8 cellular contexts compared by ENCODE assay signal in the genomic region with DNA sequence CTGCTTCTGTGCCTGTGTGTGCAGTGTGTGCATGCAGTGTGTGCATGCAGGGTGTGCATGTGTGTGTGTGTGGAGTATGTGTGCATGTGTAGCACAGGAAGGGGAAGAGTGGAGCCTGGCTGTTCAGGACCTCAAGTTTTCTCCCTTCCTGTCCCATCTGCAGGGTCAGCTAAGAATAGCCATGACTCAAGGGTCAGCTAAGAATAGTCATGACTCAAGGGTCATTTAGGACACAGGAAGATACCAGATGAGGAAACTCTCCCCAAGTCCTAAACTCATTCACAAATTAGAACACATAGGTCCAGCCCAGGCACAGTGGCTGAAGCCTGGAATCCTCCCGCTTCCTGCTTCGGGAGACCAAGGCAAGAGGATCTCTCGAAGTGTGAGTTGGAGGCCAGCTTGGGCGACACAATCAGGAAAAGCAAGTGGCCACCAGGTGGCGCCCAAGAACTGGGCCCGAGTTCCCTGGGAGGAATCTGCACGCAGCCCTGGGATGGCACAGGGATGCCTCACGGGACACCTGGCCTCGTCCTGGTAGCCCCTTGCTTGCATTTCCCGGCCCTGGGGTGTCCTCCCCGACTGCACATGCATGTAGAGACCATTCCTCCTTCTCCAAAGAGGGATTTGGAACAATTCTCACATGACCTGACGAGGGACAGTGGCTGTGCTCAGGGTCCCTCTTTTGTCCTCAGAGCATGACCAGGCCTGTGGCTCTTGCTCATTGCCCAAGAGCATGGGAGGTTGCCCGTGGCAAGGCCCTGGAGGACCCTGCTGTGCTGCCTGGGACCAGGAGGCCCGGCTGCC. TPM values are rescaled to one million over a fixed set of nuclear protein-coding genes. Genes with fewer than 3 reads are reported as not detected.
DNase-seq lines count a peak whose midpoint lies in the region; ATAC-seq and TF ChIP-seq lines count a peak whose summit lies in the region.

No MANE protein-coding gene starts in this region.

- no peaks in the 10 kb centered on the region for H3K36me3 Mint-ChIP-seq in activated CD4-positive, alpha-beta T cell treated with anti-CD3 and anti-CD28 coated beads, Interleukin-2, amount 10 ng/mL, durations not matched to agents 24 days and 14 days (ENCODE audit: low read depth)
- H3K36me3 Mint-ChIP-seq in naive B cell, result no peaks in the 10 kb centered on the region

- POLR2A ChIA-PET in GM10248 (lab: Yijun Ruan, JAX), result no interaction called here

- TF ChIP-seq CTCF in GM10248 (IDR thresholded peaks at IDR 0.05; ENCODE audit: control extremely low read depth, extremely low read depth, low read depth, missing control alignments), result peak; percentile 94

- H3K27ac Mint-ChIP-seq in activated CD4-positive, alpha-beta T cell treated with anti-CD3 and anti-CD28 coated beads, Interleukin-2, amount 10 ng/mL, durations not matched to agents 24 days and 14 days, result no peak overlapping the region
- no peak overlapping the region for H3K27ac Mint-ChIP-seq in naive B cell

- CTCF ChIA-PET in GM10248 (lab: Yijun Ruan, JAX), result interaction anchor here (0.8 to 3.9 kb wide), 30 partner anchors 10 to 481 kb away, joined by 3 to 18 read pairs (median 4); a partner anchor contains a TSS

- H3K9me3 Mint-ChIP-seq in activated CD4-positive, alpha-beta T cell treated with anti-CD3 and anti-CD28 coated beads, Interleukin-2, amount 10 ng/mL, durations not matched to agents 24 days and 14 days, result no peaks in the 10 kb centered on the region
- H3K9me3 Mint-ChIP-seq in naive B cell, result no peaks in the 10 kb centered on the region

- H3K4me3 Mint-ChIP-seq in activated CD4-positive, alpha-beta T cell treated with anti-CD3 and anti-CD28 coated beads, Interleukin-2, amount 10 ng/mL, durations not matched to agents 24 days and 14 days, result no peak overlapping the region
- no peak overlapping the region for H3K4me3 Mint-ChIP-seq in naive B cell

- peaks cover 4% of the 10 kb centered on the region for H3K27me3 Mint-ChIP-seq in activated CD4-positive, alpha-beta T cell treated with anti-CD3 and anti-CD28 coated beads, Interleukin-2, amount 10 ng/mL, durations not matched to agents 24 days and 14 days
- H3K27me3 Mint-ChIP-seq in naive B cell, result peaks cover 3 to 28% (median 25%) of the 10 kb centered on the region in 3 donors

- DNase-seq in GM10248 (ENCODE audit: extremely low spot score) (peak; percentile 71), HCEC 1CT (peak; percentile 95), NCI-H2171 treated with DMSO at 0.1 percent for 48 hours (lab: John Stamatoyannopoulos, UW) (peak; percentile 49), naive B cell (peak; percentile 41)
- peak; percentile 91 for DNase-seq in activated CD4-positive, alpha-beta T cell treated with anti-CD3 and anti-CD28 coated beads, Interleukin-2, amount 10 ng/mL, durations not matched to agents 24 days and 14 days
- DNase-seq in effector CD8-positive, alpha-beta T cell (lab: John Stamatoyannopoulos, UW), result peak; percentile 44
- DNase-seq in stimulated activated naive CD4-positive, alpha-beta T cell (lab: John Stamatoyannopoulos, UW), result peak; percentile 18 to 58 (median 44)

- intact Hi-C loops in activated CD4-positive, alpha-beta T cell treated with anti-CD3 and anti-CD28 coated beads, Interleukin-2, amount 10 ng/mL, durations not matched to agents 24 days and 14 days (cut with micrococcal nuclease), result loop anchor here (2.0 kb wide), 1 partner anchor 21 kb away; a partner anchor contains a TSS

- H3K4me1 Mint-ChIP-seq in activated CD4-positive, alpha-beta T cell treated with anti-CD3 and anti-CD28 coated beads, Interleukin-2, amount 10 ng/mL, durations not matched to agents 24 days and 14 days, result peaks cover 22% of the 10 kb centered on the region
- peaks cover 8 to 17% (median 16%) of the 10 kb centered on the region in 3 donors for H3K4me1 Mint-ChIP-seq in naive B cell

- ATAC-seq in naive B cell (ENCODE audit: low read depth in 2 of 2), result peak; percentile 35 to 42
- ATAC-seq in HG03521 (IDR thresholded peaks at IDR 0.05; ENCODE audit: unreplicated experiment), result no peak

RNA-seq across cellular contexts. Expression of a gene that starts 21.4 kb away (rescaled TPM):
- 87.4 and 90.6 TPM in 2 replicates for total RNA-seq in activated CD4-positive, alpha-beta T cell treated with anti-CD3 and anti-CD28 coated beads, Interleukin-2, amount 10 ng/mL, durations not matched to agents 24 days and 14 days
- polyA plus RNA-seq in naive B cell (ENCODE audit: low read depth in 6 of 6), result 10 to 100 TPM; 27.5 to 78.6 (median 34.2) TPM

Comparison
In these comparisons a context has a peak if more than half of its experiments do, and no peak if none do; other contexts are left out.
1. DNase-seq: peak in every context shown above with its lines; median percentile 95 in HCEC 1CT; 91 in activated CD4-positive, alpha-beta T cell treated with anti-CD3 and anti-CD28 coated beads, Interleukin-2, amount 10 ng/mL, durations not matched to agents 24 days and 14 days; 71 in GM10248; 49 in NCI-H2171 treated with DMSO at 0.1 percent for 48 hours; 44 in effector CD8-positive, alpha-beta T cell; 44 in stimulated activated naive CD4-positive, alpha-beta T cell; 41 in naive B cell.